In the genomic region with DNA sequence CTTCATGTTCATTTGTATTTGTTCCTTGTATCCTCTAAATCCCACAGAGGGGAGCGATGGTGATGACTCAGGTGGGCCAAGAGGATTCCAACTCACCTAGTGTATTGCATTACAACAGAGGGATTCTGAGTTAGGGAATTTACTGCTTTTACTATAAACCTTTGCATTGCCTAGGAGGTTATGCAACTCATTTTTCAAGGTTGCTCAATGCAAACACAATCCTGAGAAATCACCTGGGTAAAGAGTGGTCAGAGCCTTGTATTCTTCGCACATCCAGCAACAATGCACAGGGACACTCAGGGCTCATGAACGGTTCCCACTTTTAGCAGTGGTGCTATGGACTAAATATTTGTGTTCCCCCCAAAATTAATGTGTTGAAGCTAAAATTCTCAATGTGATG, we compare ENCODE assay signal across 26 cellular contexts.
"Had no signal": no experiment of that assay in that cellular context is flagged by ENCODE, and none has a peak within 500 bp of the region (broad histone marks: within the 10 kb centered on the region; RNA-seq: fewer than 3 reads in every experiment).

No MANE protein-coding gene starts in this region.

- H3K36me3 Mint-ChIP-seq: memory B cell, natural killer cell had no signal

- H3K4me1 ChIP-seq: gastroesophageal sphincter, heart left ventricle, lower lobe of right lung, pancreas, suprapubic skin, transverse colon, vagina had no signal

- H3K27ac Mint-ChIP-seq: effector memory CD8-positive, alpha-beta T cell; memory B cell; natural killer cell; progenitor cell of endocrine pancreas had no signal

- ATAC-seq: effector memory CD8-positive, alpha-beta T cell; gastroesophageal sphincter; heart left ventricle; left colon; left ventricle myocardium superior; lower lobe of right lung; natural killer cell; pancreas; sciatic nerve; stimulated activated naive CD8-positive, alpha-beta T cell treated with anti-CD3 and anti-CD28 coated beads, Interleukin-15, amount 100 ng/mL, for 72 hours had no signal

- H3K36me3 ChIP-seq: gastroesophageal sphincter, heart left ventricle, lower lobe of right lung, neutrophil, pancreas, suprapubic skin, transverse colon, vagina had no signal

- FAIRE-seq: endometrium, islet of Langerhans, pancreas had no signal

- H3K9me3 ChIP-seq: gastroesophageal sphincter, heart left ventricle, lower lobe of right lung, neutrophil, pancreas, suprapubic skin, transverse colon, vagina had no signal

- DNase-seq: cortex of kidney; effector memory CD8-positive, alpha-beta T cell; heart left ventricle; hippocampal formation; left colon; left ventricle myocardium superior; lower lobe of right lung; natural killer cell; pancreas; stimulated activated CD4-positive, alpha-beta T cell treated with anti-CD3 and anti-CD28 coated beads, Interleukin-12 subunit alpha, Interleukin-12 subunit beta, amount 100 ng/mL, for 4 hours; stimulated activated CD4-positive, alpha-beta T cell treated with anti-CD3 and anti-CD28 coated beads, Interleukin-1b, Interleukin-23, amount 100 ng/mL, for 48 hours; stimulated activated CD4-positive, alpha-beta T cell treated with anti-CD3 and anti-CD28 coated beads, Interleukin-4, amount 100 ng/mL, for 1 hour; stimulated activated CD8-positive, alpha-beta memory T cell treated with anti-CD3 and anti-CD28 coated beads, Interleukin-4, amount 100 ng/mL, for 48 hours; stimulated activated naive CD4-positive, alpha-beta T cell; stimulated activated naive CD8-positive, alpha-beta T cell treated with anti-CD3 and anti-CD28 coated beads, Interleukin-15, amount 100 ng/mL, for 72 hours; transverse colon had no signal

- H3K4me1 Mint-ChIP-seq: memory B cell; natural killer cell; stimulated activated naive CD8-positive, alpha-beta T cell treated with anti-CD3 and anti-CD28 coated beads, Interleukin-15, amount 100 ng/mL, for 72 hours had no signal

- H3K4me3 Mint-ChIP-seq: effector memory CD8-positive, alpha-beta T cell; memory B cell; natural killer cell; stimulated activated naive CD8-positive, alpha-beta T cell treated with anti-CD3 and anti-CD28 coated beads, Interleukin-15, amount 100 ng/mL, for 72 hours had no signal

- H3K27me3 ChIP-seq: gastroesophageal sphincter, heart left ventricle, neutrophil, pancreas, suprapubic skin, transverse colon, vagina had no signal

- H3K4me2 ChIP-seq: smooth muscle cell had no signal

- H3K4me3 ChIP-seq: gastroesophageal sphincter, heart left ventricle, lower lobe of right lung, pancreas, smooth muscle cell, suprapubic skin, transverse colon, vagina had no signal

- H3K27ac ChIP-seq: gastroesophageal sphincter, heart left ventricle, lower lobe of right lung, neutrophil, pancreas, suprapubic skin, transverse colon, vagina had no signal

- H3K27me3 Mint-ChIP-seq: memory B cell, progenitor cell of endocrine pancreas had no signal

- H3K9me3 Mint-ChIP-seq: effector memory CD8-positive, alpha-beta T cell; memory B cell; natural killer cell; stimulated activated naive CD8-positive, alpha-beta T cell treated with anti-CD3 and anti-CD28 coated beads, Interleukin-15, amount 100 ng/mL, for 72 hours had no signal
